21 cellular contexts compared by ENCODE assay signal in genomic region chr1:161954466-161954865, GRCh38.
DNase-seq lines count a peak whose midpoint lies in the region; ATAC-seq and TF ChIP-seq lines count a peak whose summit lies in the region.
"Had no signal": no experiment of that assay in that cellular context is flagged by ENCODE, and none has a peak within 500 bp of the region (broad histone marks: within the 10 kb centered on the region; RNA-seq: fewer than 3 reads in every experiment).

No MANE protein-coding gene starts in this region.

- peak; percentile 68 for DNase-seq in EH (ENCODE audit: low read depth)
- DNase-seq in T-helper 17 cell, result no peak
- DNase-seq in foreskin fibroblast, result peak; percentile 28 to 50
- DNase-seq in smooth muscle cell (lab: John Stamatoyannopoulos, UW; ENCODE audit: unreplicated experiment), result no peak
- no peak for DNase-seq in GM10248 (ENCODE audit: extremely low spot score)
- DNase-seq in MV-4-11 (lab: John Stamatoyannopoulos, UW), result no peak
- DNase-seq in RPMI8226, result no peak
- DNase-seq: activated CD4-positive, CD25-positive, alpha-beta regulatory T cell; activated naive CD4-positive, alpha-beta T cell treated with anti-CD3 and anti-CD28 coated beads for 36 hours; activated T-cell treated with anti-CD3 and anti-CD28 coated beads, Interleukin-2, amount 50 U/mL, for 4 hours; gastrocnemius medialis; GF-D8; left cardiac atrium; midbrain; PC-9; retina; T1000 had no signal

- H3K27ac ChIP-seq in smooth muscle cell (ENCODE audit: low read depth), result peak overlapping the region; percentile 46
- H3K27ac ChIP-seq: gastrocnemius medialis, PC-9, SJSA1 had no signal

- no peaks in the 10 kb centered on the region for H3K4me1 ChIP-seq in smooth muscle cell (ENCODE audit: low read depth)

- H3K9ac ChIP-seq in smooth muscle cell (ENCODE audit: low read depth), result peak overlapping the region; percentile 40

- H3K36me3 ChIP-seq in smooth muscle cell (ENCODE audit: low read depth), result no peaks in the 10 kb centered on the region

- ATAC-seq in T-helper 17 cell, result no peak
- ATAC-seq: activated T-cell treated with anti-CD3 and anti-CD28 coated beads, Interleukin-2, amount 50 U/mL, for 4 hours; gastrocnemius medialis; GM12878; left cardiac atrium had no signal

- CTCF ChIA-PET in GM10248 (lab: Yijun Ruan, JAX), result interaction anchor here (0.9 to 1.6 kb wide), 2 partner anchors 10 to 162 kb away, joined by 3 to 4 read pairs; no protein-coding TSS in a partner anchor

- H3K27me3 Mint-ChIP-seq in T-helper 17 cell, result no peaks in the 10 kb centered on the region

- no peak overlapping the region for H3K4me3 Mint-ChIP-seq in T-helper 17 cell
- H3K4me3 Mint-ChIP-seq: activated naive CD4-positive, alpha-beta T cell treated with anti-CD3 and anti-CD28 coated beads for 36 hours; activated T-cell treated with anti-CD3 and anti-CD28 coated beads, Interleukin-2, amount 50 U/mL, for 4 hours; brain had no signal

- no peaks in the 10 kb centered on the region for H3K27me3 ChIP-seq in smooth muscle cell (ENCODE audit: low read depth)
- H3K27me3 ChIP-seq: gastrocnemius medialis, SJSA1 had no signal

- TF ChIP-seq CTCF in foreskin fibroblast (IDR thresholded peaks at IDR 0.05; ENCODE audit: low read depth, low read length) (no peak), smooth muscle cell (IDR thresholded peaks at IDR 0.05; ENCODE audit: borderline replicate concordance, insufficient read depth, poor library complexity, severe bottlenecking) (no peak), GM10248 (IDR thresholded peaks at IDR 0.05; ENCODE audit: control extremely low read depth, extremely low read depth, low read depth, missing control alignments) (no peak)

- H2AFZ ChIP-seq in smooth muscle cell (ENCODE audit: low read depth), result no peak overlapping the region
- H2AFZ ChIP-seq: PC-9 had no signal

- H3K4me1 Mint-ChIP-seq in T-helper 17 cell, result peaks cover 31% of the 10 kb centered on the region

- H3K9me3 ChIP-seq in T-helper 17 cell (ENCODE audit: control insufficient read depth, low read length, poor library complexity, severe bottlenecking), result no peaks in the 10 kb centered on the region
- H3K9me3 ChIP-seq in smooth muscle cell (replicated peaks; ENCODE audit: low read depth), result no peaks in the 10 kb centered on the region
- H3K9me3 ChIP-seq: gastrocnemius medialis, SJSA1, thoracic aorta had no signal

- H3K36me3 Mint-ChIP-seq in T-helper 17 cell (ENCODE audit: low read depth), result peaks cover 3% of the 10 kb centered on the region

- POLR2A ChIA-PET in GM10248 (lab: Yijun Ruan, JAX), result no interaction called here

- H3K4me3 ChIP-seq in foreskin fibroblast (ENCODE audit: low read depth in 1 of 2, low read length in 2 of 2) (no peak overlapping the region), smooth muscle cell (no peak overlapping the region)
- H3K4me3 ChIP-seq: gastrocnemius medialis, GM12878, PC-9, SJSA1, thoracic aorta had no signal

- H3K27ac Mint-ChIP-seq in T-helper 17 cell, result peak overlapping the region; percentile 67
- H3K27ac Mint-ChIP-seq: activated naive CD4-positive, alpha-beta T cell treated with anti-CD3 and anti-CD28 coated beads for 36 hours had no signal

- peak overlapping the region; percentile 18 for H3K4me2 ChIP-seq in smooth muscle cell
- H3K4me2 ChIP-seq: PC-9 had no signal

- H3F3A ChIP-seq in smooth muscle cell (ENCODE audit: low read depth), result no peaks in the 10 kb centered on the region

- no peaks in the 10 kb centered on the region for H4K20me1 ChIP-seq in smooth muscle cell (ENCODE audit: low read depth)

- no peaks in the 10 kb centered on the region for H3K79me2 ChIP-seq in smooth muscle cell (ENCODE audit: low read depth)

Comparison
In these comparisons a context has a peak if more than half of its experiments do, and no peak if none do; other contexts are left out.
1. DNase-seq: peak in EH (single experiment) and foreskin fibroblast (2 of 2); none in T-helper 17 cell (0 of 3), smooth muscle cell (single experiment), GM10248 (single experiment), MV-4-11 (single experiment) and RPMI8226 (single experiment).